ENCODE assay signal across 12 cellular contexts in genomic region chr5:151202381-151203139, GRCh38. TPM values are rescaled to one million over a fixed set of nuclear protein-coding genes. Genes with fewer than 3 reads are reported as not detected.
DNase-seq lines count a peak whose midpoint lies in the region; ATAC-seq and TF ChIP-seq lines count a peak whose summit lies in the region.
"Had no signal": no experiment of that assay in that cellular context is flagged by ENCODE, and none has a peak within 500 bp of the region (broad histone marks: within the 10 kb centered on the region; RNA-seq: fewer than 3 reads in every experiment).

No MANE protein-coding gene starts in this region.

- CTCF ChIA-PET in MCF 10A (lab: Yijun Ruan, JAX) = interaction anchor here (0.6 to 2.3 kb wide), 8 partner anchors 36 to 1269 kb away, joined by 3 to 13 read pairs (median 4); no protein-coding TSS in a partner anchor
- CTCF ChIA-PET in activated CD4-positive, alpha-beta memory T cell treated with anti-CD3 and anti-CD28 coated beads for 36 hours (lab: Charles Lee) = interaction anchor here (0.6 to 3.7 kb wide), 10 partner anchors 9 to 151 kb away, joined by 3 to 16 read pairs (median 4); partner anchors contain the start of gene CCDC69

- ATAC-seq in GM21360 (IDR thresholded peaks at IDR 0.05; ENCODE audit: unreplicated experiment) = no peak

- no peak overlapping the region for H3K27ac ChIP-seq in breast epithelium
- H3K27ac ChIP-seq in thymus (ENCODE audit: low read depth) = peak overlapping the region; percentile 8
- no peak overlapping the region for H3K27ac ChIP-seq in thyroid gland
- H3K27ac ChIP-seq: HL-60 had no signal

- TF ChIP-seq POLR2A in breast epithelium (IDR thresholded peaks at IDR 0.05) = no peak
- TF ChIP-seq POLR2A in thyroid gland (IDR thresholded peaks at IDR 0.05) = no peak

- H3K9me3 Mint-ChIP-seq in MCF 10A (ENCODE audit: unreplicated experiment) = no peaks in the 10 kb centered on the region
- no peaks in the 10 kb centered on the region for H3K9me3 Mint-ChIP-seq in activated CD4-positive, alpha-beta memory T cell treated with anti-CD3 and anti-CD28 coated beads for 36 hours
- H3K9me3 Mint-ChIP-seq: mesothelial cell of epicardium had no signal

- DNase-seq in MCF 10A (ENCODE audit: unreplicated experiment) (peak; percentile 99), breast epithelium (ENCODE audit: low spot score in 2 of 2) (no peak), foreskin fibroblast (peak; percentile 34 to 86), thyroid gland (no peak), NCI-H526 (lab: John Stamatoyannopoulos, UW) (no peak)
- DNase-seq in activated CD4-positive, alpha-beta memory T cell treated with anti-CD3 and anti-CD28 coated beads for 36 hours = peak; percentile 76

- H3K27me3 ChIP-seq in breast epithelium (no peaks in the 10 kb centered on the region), thymus (ENCODE audit: control insufficient read depth, insufficient read depth) (no peaks in the 10 kb centered on the region), thyroid gland (no peaks in the 10 kb centered on the region)
- H3K27me3 ChIP-seq: upper lobe of left lung had no signal

- H3K36me3 Mint-ChIP-seq in MCF 10A (ENCODE audit: insufficient read depth, unreplicated experiment) = peaks cover 7% of the 10 kb centered on the region
- H3K36me3 Mint-ChIP-seq in activated CD4-positive, alpha-beta memory T cell treated with anti-CD3 and anti-CD28 coated beads for 36 hours = peaks cover 2% of the 10 kb centered on the region
- H3K36me3 Mint-ChIP-seq: mesothelial cell of epicardium had no signal

- BruUV-seq in MCF 10A (replicated peaks; lab: Mats Ljungman, UMichigan) = no TSS peak

- H3K9me3 ChIP-seq in breast epithelium = no peaks in the 10 kb centered on the region
- H3K9me3 ChIP-seq in thymus (ENCODE audit: control insufficient read depth) = no peaks in the 10 kb centered on the region
- H3K9me3 ChIP-seq in thyroid gland = no peaks in the 10 kb centered on the region
- H3K9me3 ChIP-seq: Caco-2, upper lobe of left lung had no signal

- H3K36me3 ChIP-seq in breast epithelium (no peaks in the 10 kb centered on the region), thymus (ENCODE audit: control insufficient read depth, insufficient read depth) (peaks cover 32% of the 10 kb centered on the region), thyroid gland (no peaks in the 10 kb centered on the region)

- H3K4me1 Mint-ChIP-seq in MCF 10A (ENCODE audit: insufficient read depth, unreplicated experiment) = peaks cover 11% of the 10 kb centered on the region
- H3K4me1 Mint-ChIP-seq in activated CD4-positive, alpha-beta memory T cell treated with anti-CD3 and anti-CD28 coated beads for 36 hours (ENCODE audit: low read depth) = peaks cover 29% of the 10 kb centered on the region
- H3K4me1 Mint-ChIP-seq: mesothelial cell of epicardium had no signal

- H3K4me3 ChIP-seq in breast epithelium (no peak overlapping the region), foreskin fibroblast (ENCODE audit: low read depth in 1 of 2, low read length in 2 of 2) (no peak overlapping the region), thymus (ENCODE audit: low read length) (no peak overlapping the region), thyroid gland (replicated peaks in 1 of 3) (no peak overlapping the region)
- H3K4me3 ChIP-seq: upper lobe of left lung had no signal

- H3K27ac Mint-ChIP-seq in MCF 10A (ENCODE audit: low read depth, unreplicated experiment) = no peak overlapping the region
- peak overlapping the region; percentile 83 for H3K27ac Mint-ChIP-seq in activated CD4-positive, alpha-beta memory T cell treated with anti-CD3 and anti-CD28 coated beads for 36 hours
- H3K27ac Mint-ChIP-seq: mesothelial cell of epicardium had no signal

- intact Hi-C loops in MCF 10A (cut with micrococcal nuclease) = no loop called here
- intact Hi-C loops in breast epithelium (cut with DNase I; ENCODE audit: low total_unique reads) = no loop called here
- intact Hi-C loops in activated CD4-positive, alpha-beta memory T cell treated with anti-CD3 and anti-CD28 coated beads for 36 hours (cut with micrococcal nuclease) = loop anchor here (1.0 to 2.0 kb wide), 2 partner anchors 12 to 68 kb away; no protein-coding TSS in a partner anchor
- intact Hi-C loops in thyroid gland (cut with DNase I) = no loop called here

- H3K4me1 ChIP-seq in breast epithelium = no peaks in the 10 kb centered on the region
- H3K4me1 ChIP-seq in thymus (ENCODE audit: control insufficient read depth, insufficient read depth, low read length) = peaks cover 20% of the 10 kb centered on the region
- H3K4me1 ChIP-seq in thyroid gland = no peaks in the 10 kb centered on the region
- H3K4me1 ChIP-seq: Caco-2 had no signal

- H3K4me3 Mint-ChIP-seq in MCF 10A (ENCODE audit: unreplicated experiment) = no peak overlapping the region
- H3K4me3 Mint-ChIP-seq in activated CD4-positive, alpha-beta memory T cell treated with anti-CD3 and anti-CD28 coated beads for 36 hours = no peak overlapping the region
- H3K4me3 Mint-ChIP-seq: mesothelial cell of epicardium had no signal

- 80% methylated on average over 5 of the region's 5 CpGs for WGBS in thymus
- 71 to 81% methylated on average over 5 of the region's 5 CpGs for WGBS in thyroid gland, 2 donors

- no peak for TF ChIP-seq CTCF in MCF 10A (IDR thresholded peaks at IDR 0.05; ENCODE audit: unreplicated experiment)
- TF ChIP-seq CTCF in breast epithelium (IDR thresholded peaks at IDR 0.05) = no peak
- no peak for TF ChIP-seq CTCF in foreskin fibroblast (IDR thresholded peaks at IDR 0.05; ENCODE audit: low read depth, low read length)
- no peak for TF ChIP-seq CTCF in thyroid gland (IDR thresholded peaks at IDR 0.05)

- POLR2A ChIA-PET in MCF 10A (lab: Yijun Ruan, JAX) = interaction anchor here (0.9 to 2.0 kb wide), 5 partner anchors 11 to 51 kb away, joined by 3 to 14 read pairs (median 5); partner anchors contain the start of genes CCDC69 and GM2A
- POLR2A ChIA-PET in activated CD4-positive, alpha-beta memory T cell treated with anti-CD3 and anti-CD28 coated beads for 36 hours (lab: Charles Lee) = interaction anchor here (1.1 to 2.4 kb wide), 5 partner anchors 9 to 38 kb away, joined by 4 to 17 read pairs (median 6); partner anchors contain the start of gene CCDC69

- no peaks in the 10 kb centered on the region for H3K27me3 Mint-ChIP-seq in MCF 10A (ENCODE audit: insufficient read depth, unreplicated experiment)
- H3K27me3 Mint-ChIP-seq in activated CD4-positive, alpha-beta memory T cell treated with anti-CD3 and anti-CD28 coated beads for 36 hours = no peaks in the 10 kb centered on the region

RNA-seq across cellular contexts. Expression of gene CCDC69, which starts 21.3 kb away (rescaled TPM):
- total RNA-seq in MCF 10A (2022) (2.8 and 3.0 TPM in 2 replicates), breast epithelium (100 to 1,000 TPM in 1 of 3 donors, 10 to 100 TPM in 2; 47.4 to 201 (median 97.0) TPM), thyroid gland (10 to 100 TPM; 13.5 to 51.6 (median 18.3) TPM)
- 10 to 100 TPM; 24.6 to 27.6 TPM for total RNA-seq in activated CD4-positive, alpha-beta memory T cell treated with anti-CD3 and anti-CD28 coated beads for 36 hours
- 30.9 TPM for polyA plus RNA-seq in thymus

RNA-seq across cellular contexts. Expression of gene ANXA6, which starts 45.0 kb away (rescaled TPM):
- total RNA-seq in MCF 10A (2022) (2.6 TPM in 2 replicates), breast epithelium (100 to 1,000 TPM; 206 to 320 (median 276) TPM), thyroid gland (100 to 1,000 TPM; 122 to 283 (median 180) TPM)
- 100 to 1,000 TPM; 430 to 443 TPM for total RNA-seq in activated CD4-positive, alpha-beta memory T cell treated with anti-CD3 and anti-CD28 coated beads for 36 hours
- polyA plus RNA-seq in thymus = 122 TPM

RNA-seq across cellular contexts. Expression of gene GM2A, which starts 50.4 kb away (rescaled TPM):
- total RNA-seq in MCF 10A (2022) = 28.9 and 36.1 TPM in 2 replicates
- total RNA-seq in breast epithelium = 10 to 100 TPM; 35.1 to 58.0 (median 43.8) TPM
- total RNA-seq in activated CD4-positive, alpha-beta memory T cell treated with anti-CD3 and anti-CD28 coated beads for 36 hours = 10 to 100 TPM; 28.7 to 29.1 TPM
- 38.4 TPM for polyA plus RNA-seq in thymus
- total RNA-seq in thyroid gland = 10 to 100 TPM; 15.4 to 23.8 (median 18.8) TPM

Comparison
In these comparisons a context has a peak if more than half of its experiments do, and no peak if none do; other contexts are left out.
1. DNase-seq: peak in MCF 10A (single experiment), activated CD4-positive, alpha-beta memory T cell treated with anti-CD3 and anti-CD28 coated beads for 36 hours (single experiment) and foreskin fibroblast (2 of 2); none in breast epithelium (0 of 2), thyroid gland (0 of 2) and NCI-H526 (0 of 2).
2. RNA of gene ANXA6, which starts 45.0 kb away (total RNA-seq): 430 to 443 TPM in activated CD4-positive, alpha-beta memory T cell treated with anti-CD3 and anti-CD28 coated beads for 36 hours, 206 to 320 TPM in breast epithelium and 122 to 283 TPM in thyroid gland; 2.6 TPM in MCF 10A; every median in the first group is over 10 times any median in the second.